ENCODE assay signal across 16 cellular contexts in the genomic region with DNA sequence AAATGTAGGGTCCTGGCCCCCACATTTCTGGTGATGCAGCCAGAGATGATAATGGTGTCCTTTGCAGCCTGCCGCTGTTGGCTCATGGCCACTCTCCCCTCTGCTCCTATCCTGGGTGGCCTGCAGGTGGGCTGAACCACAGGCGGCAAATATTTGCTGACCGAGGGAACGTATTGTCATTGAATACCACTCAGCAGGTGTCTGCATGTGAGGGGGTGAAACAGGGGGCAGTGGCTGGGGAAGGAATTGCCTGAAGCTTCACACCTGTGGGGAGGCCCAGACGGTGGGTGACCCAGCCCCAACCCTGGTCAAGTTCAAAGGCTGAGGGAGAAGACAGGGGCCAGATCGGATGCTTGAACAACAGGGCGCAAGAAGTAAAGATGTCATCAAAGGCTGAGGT.
"Had no signal": no experiment of that assay in that cellular context is flagged by ENCODE, and none has a peak within 500 bp of the region (broad histone marks: within the 10 kb centered on the region; RNA-seq: fewer than 3 reads in every experiment).

No MANE protein-coding gene starts in this region.

- ATAC-seq: activated CD8-positive, alpha-beta T cell treated with anti-CD3 and anti-CD28 coated beads for 36 hours; left lobe of liver; naive thymus-derived CD4-positive, alpha-beta T cell; right cardiac atrium; stimulated activated naive B cell treated with anti-CD40 and anti-IgM and Interleukin-4, amounts not matched to agents 10 μg/mL and 1 μg/mL and 100 μg/mL, for 72 hours had no signal

- H3K27ac Mint-ChIP-seq: activated CD8-positive, alpha-beta T cell treated with anti-CD3 and anti-CD28 coated beads for 36 hours; activated naive CD8-positive, alpha-beta T cell treated with anti-CD3 and anti-CD28 coated beads, Interleukin-2, amount 10 ng/mL, durations not matched to agents 7 days and 5 days; stimulated activated naive B cell treated with anti-CD40 and anti-IgM and Interleukin-4, amounts not matched to agents 10 μg/mL and 1 μg/mL and 100 μg/mL, for 72 hours had no signal

- H3K9me3 ChIP-seq: transverse colon had no signal

- DNase-seq: activated CD4-positive, alpha-beta T cell treated with anti-CD3 and anti-CD28 coated beads for 4 hours; activated CD8-positive, alpha-beta memory T cell treated with anti-CD3 and anti-CD28 coated beads, Interleukin-2, amount 50 U/mL, for 4 hours; activated CD8-positive, alpha-beta T cell treated with anti-CD3 and anti-CD28 coated beads for 36 hours; activated naive CD8-positive, alpha-beta T cell treated with anti-CD3 and anti-CD28 coated beads, Interleukin-2, amount 10 ng/mL, durations not matched to agents 7 days and 5 days; dorsolateral prefrontal cortex; hypothalamus; mammary epithelial cell; naive thymus-derived CD4-positive, alpha-beta T cell; right cardiac atrium; stimulated activated CD4-positive, alpha-beta T cell treated with anti-CD3 and anti-CD28 coated beads, Interleukin-1b, Interleukin-23, amount 100 ng/mL, for 48 hours; stimulated activated naive B cell treated with anti-CD40 and anti-IgM and Interleukin-4, amounts not matched to agents 10 μg/mL and 1 μg/mL and 100 μg/mL, for 72 hours; transverse colon; WERI-Rb-1 had no signal

- H3K27me3 ChIP-seq: ascending aorta, dorsolateral prefrontal cortex, esophagus muscularis mucosa, transverse colon had no signal

- H3K4me3 Mint-ChIP-seq: activated CD8-positive, alpha-beta T cell treated with anti-CD3 and anti-CD28 coated beads for 36 hours; activated naive CD8-positive, alpha-beta T cell treated with anti-CD3 and anti-CD28 coated beads, Interleukin-2, amount 10 ng/mL, durations not matched to agents 7 days and 5 days; naive thymus-derived CD4-positive, alpha-beta T cell; stimulated activated naive B cell treated with anti-CD40 and anti-IgM and Interleukin-4, amounts not matched to agents 10 μg/mL and 1 μg/mL and 100 μg/mL, for 72 hours had no signal

- H3K4me3 ChIP-seq: ascending aorta, dorsolateral prefrontal cortex, esophagus muscularis mucosa, transverse colon had no signal

- H3K4me1 ChIP-seq: ascending aorta, esophagus muscularis mucosa, transverse colon had no signal

- H3K9me3 Mint-ChIP-seq: activated CD8-positive, alpha-beta T cell treated with anti-CD3 and anti-CD28 coated beads for 36 hours; activated naive CD8-positive, alpha-beta T cell treated with anti-CD3 and anti-CD28 coated beads, Interleukin-2, amount 10 ng/mL, durations not matched to agents 7 days and 5 days had no signal

- H3K27ac ChIP-seq: ascending aorta, dorsolateral prefrontal cortex, esophagus muscularis mucosa, transverse colon, WERI-Rb-1 had no signal

- H3K36me3 Mint-ChIP-seq: activated naive CD8-positive, alpha-beta T cell treated with anti-CD3 and anti-CD28 coated beads, Interleukin-2, amount 10 ng/mL, durations not matched to agents 7 days and 5 days; naive thymus-derived CD4-positive, alpha-beta T cell; stimulated activated naive B cell treated with anti-CD40 and anti-IgM and Interleukin-4, amounts not matched to agents 10 μg/mL and 1 μg/mL and 100 μg/mL, for 72 hours had no signal

- H3K27me3 Mint-ChIP-seq: activated CD8-positive, alpha-beta T cell treated with anti-CD3 and anti-CD28 coated beads for 36 hours; activated naive CD8-positive, alpha-beta T cell treated with anti-CD3 and anti-CD28 coated beads, Interleukin-2, amount 10 ng/mL, durations not matched to agents 7 days and 5 days had no signal

- H3K36me3 ChIP-seq: ascending aorta, esophagus muscularis mucosa, transverse colon, WERI-Rb-1 had no signal
